8 cellular contexts compared by ENCODE assay signal in genomic region chr3:152268501-152269422, GRCh38. TPM values are rescaled to one million over a fixed set of nuclear protein-coding genes. Genes with fewer than 3 reads are reported as not detected.
DNase-seq lines count a peak whose midpoint lies in the region; TF ChIP-seq lines count a peak whose summit lies in the region.

TSS of gene MBNL1 (plus strand) at chr3:152268929. CDS start at chr3:152300194, 31,265 bp downstream.

- peaks cover 69% of the 10 kb centered on the region for H3K4me1 Mint-ChIP-seq in HFFc6 (ENCODE audit: low read depth)
- peaks cover 53% of the 10 kb centered on the region for H3K4me1 Mint-ChIP-seq in activated naive CD4-positive, alpha-beta T cell treated with anti-CD3 and anti-CD28 coated beads, Interleukin-2, amount 50 U/mL, for 24 hours

- peak within 1 kb of the TSS; percentile 91 for H3K4me3 ChIP-seq in GM06990 (replicated peaks; ENCODE audit: low read depth, low read length)
- H3K4me3 ChIP-seq in suprapubic skin = peak within 1 kb of the TSS; percentile 98

- peaks cover 68% of the 10 kb centered on the region for H3K4me1 ChIP-seq in suprapubic skin

- H3K9me3 ChIP-seq in suprapubic skin = no peaks in the 10 kb centered on the region

- H3K4me3 Mint-ChIP-seq in HFFc6 = peak within 1 kb of the TSS; percentile 90
- peak within 1 kb of the TSS; percentile 94 for H3K4me3 Mint-ChIP-seq in activated naive CD4-positive, alpha-beta T cell treated with anti-CD3 and anti-CD28 coated beads, Interleukin-2, amount 50 U/mL, for 24 hours

- peaks cover 3% of the 10 kb centered on the region for H3K27me3 Mint-ChIP-seq in HFFc6 (ENCODE audit: insufficient read depth)
- H3K27me3 Mint-ChIP-seq in activated naive CD4-positive, alpha-beta T cell treated with anti-CD3 and anti-CD28 coated beads, Interleukin-2, amount 50 U/mL, for 24 hours = no peaks in the 10 kb centered on the region

- no peaks in the 10 kb centered on the region for H3K27me3 ChIP-seq in GM06990 (replicated peaks; ENCODE audit: control insufficient read depth, insufficient read depth, low read length)
- no peaks in the 10 kb centered on the region for H3K27me3 ChIP-seq in suprapubic skin

- TF ChIP-seq EP300 in suprapubic skin (IDR thresholded peaks at IDR 0.05) = no peak

- under 1% methylated on average over 31 of the region's 89 CpGs for WGBS in suprapubic skin

- H3K27ac ChIP-seq in suprapubic skin = peak within 1 kb of the TSS; percentile 100

- peaks cover 29% of the 10 kb centered on the region for H3K36me3 Mint-ChIP-seq in HFFc6 (ENCODE audit: low read depth)
- peaks cover 20% of the 10 kb centered on the region for H3K36me3 Mint-ChIP-seq in activated naive CD4-positive, alpha-beta T cell treated with anti-CD3 and anti-CD28 coated beads, Interleukin-2, amount 50 U/mL, for 24 hours

- H3K36me3 ChIP-seq in GM06990 (ENCODE audit: control insufficient read depth, insufficient read depth, low read length) (no peaks in the 10 kb centered on the region), suprapubic skin (no peaks in the 10 kb centered on the region)

- peak in 1 of 2 donors; percentile 46 for TF ChIP-seq POLR2A in suprapubic skin (IDR thresholded peaks at IDR 0.05)

- TF ChIP-seq CTCF in GM06990 (IDR thresholded peaks at IDR 0.05; ENCODE audit: insufficient read depth, low read length, poor library complexity, severe bottlenecking) (no peak), HFFc6 (IDR thresholded peaks at IDR 0.05) (0 out of 2 replicates have a peak, but pooled peaks have one; percentile 3), suprapubic skin (IDR thresholded peaks at IDR 0.05) (no peak)

- H3K9me3 Mint-ChIP-seq in HFFc6 = no peaks in the 10 kb centered on the region
- no peaks in the 10 kb centered on the region for H3K9me3 Mint-ChIP-seq in activated naive CD4-positive, alpha-beta T cell treated with anti-CD3 and anti-CD28 coated beads, Interleukin-2, amount 50 U/mL, for 24 hours

- H3K27ac Mint-ChIP-seq in HFFc6 = peak within 1 kb of the TSS; percentile 98
- H3K27ac Mint-ChIP-seq in activated naive CD4-positive, alpha-beta T cell treated with anti-CD3 and anti-CD28 coated beads, Interleukin-2, amount 50 U/mL, for 24 hours = peak within 1 kb of the TSS; percentile 99

- DNase-seq in GM06990 (ENCODE audit: extremely low read depth, insufficient read length) (peak; percentile 94), HFFc6 (peak; percentile 77), NCI-H1092 (lab: John Stamatoyannopoulos, UW) (peak; percentile 80), SKM-1 (lab: John Stamatoyannopoulos, UW; ENCODE audit: unreplicated experiment) (peak; percentile 87), globus pallidus (ENCODE audit: low spot score) (peak; percentile 88), occipital lobe (lab: John Stamatoyannopoulos, UW) (peak; percentile 84), suprapubic skin (ENCODE audit: low spot score in 2 of 2) (peak; percentile 90 to 91)

RNA-seq across cellular contexts. Expression of gene MBNL1, which starts in this region (rescaled TPM):
- total RNA-seq in HFFc6 (2021; fragmentation: NEBNext Ultra II Directional; extraction: Animal tissue kit (Norgen Biotek cat#: 25700)) = 100 to 1,000 TPM; 200 to 291 (median 244) TPM
- total RNA-seq in occipital lobe (68.5 TPM), suprapubic skin (100 to 1,000 TPM; 258 to 478 (median 320) TPM)

Comparison
In these comparisons a context has a peak if more than half of its experiments do, and no peak if none do; other contexts are left out.
1. Peak in every context shown above with its lines: DNase-seq, H3K4me3 ChIP-seq and H3K27ac ChIP-seq.